10 cellular contexts compared by ENCODE assay signal in the genomic region with DNA sequence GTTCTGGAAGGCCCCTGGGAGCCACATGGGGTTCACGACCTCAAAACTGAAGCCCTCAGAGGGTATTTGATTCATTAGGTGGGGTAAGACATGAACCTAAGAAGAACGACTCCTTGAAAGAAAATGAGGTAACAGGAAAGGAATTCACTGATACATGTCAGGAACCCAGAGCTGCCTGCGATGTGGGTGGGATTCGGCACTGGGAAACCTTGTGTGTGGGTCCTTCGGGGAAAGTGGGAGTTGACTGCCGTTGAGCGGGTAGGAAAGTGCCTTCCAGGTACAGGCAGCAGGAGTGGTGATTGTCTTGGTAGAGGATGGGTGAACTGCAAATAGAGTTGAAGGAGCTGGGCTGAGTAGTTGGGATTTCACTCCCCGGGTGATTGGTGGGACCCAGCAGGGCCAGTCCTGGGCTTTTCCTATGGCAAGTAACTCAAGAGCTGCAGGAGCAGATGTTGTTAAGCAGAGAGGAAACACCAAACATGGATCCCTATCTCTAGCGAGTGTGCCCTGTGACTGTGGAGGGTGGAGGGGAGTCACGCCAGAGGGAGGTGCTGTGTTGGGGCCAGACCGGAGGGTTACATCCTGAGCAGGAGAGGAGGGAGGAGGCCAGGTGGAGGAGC. TPM values are rescaled to one million over a fixed set of nuclear protein-coding genes. Genes with fewer than 3 reads are reported as not detected.
A peak's percentile ranks its signal among the peaks of the same experiment; 100 is the strongest.
DNase-seq lines count a peak whose midpoint lies in the region; ATAC-seq, FAIRE-seq and TF ChIP-seq lines count a peak whose summit lies in the region.
"Had no signal": no experiment of that assay in that cellular context is flagged by ENCODE, and none has a peak within 500 bp of the region (broad histone marks: within the 10 kb centered on the region; RNA-seq: fewer than 3 reads in every experiment).

No MANE protein-coding gene starts in this region.

- TF ChIP-seq EP300 in esophagus muscularis mucosa (IDR thresholded peaks at IDR 0.05): no peak

- DNase-seq in ELR (ENCODE audit: low read depth) (peak; percentile 79), RCC 7860 (ENCODE audit: low spot score) (peak; percentile 72), esophagus muscularis mucosa (ENCODE audit: extremely low spot score) (no peak), NCI-H1694 (lab: John Stamatoyannopoulos, UW) (no peak), COLO668 (lab: John Stamatoyannopoulos, UW; ENCODE audit: unreplicated experiment) (no peak)
- DNase-seq in activated naive CD4-positive, alpha-beta T cell treated with Interleukin-2 at 50 U/mL for 16 hours: no peak
- DNase-seq: activated naive CD4-positive, alpha-beta T cell treated with anti-CD3 and anti-CD28 coated beads, Interleukin-2, amount 10 ng/mL, durations not matched to agents 7 days and 5 days; NCI-H2029 treated with DMSO at 0.1 percent for 48 hours had no signal

- H3K4me1 ChIP-seq in esophagus muscularis mucosa (peaks cover 12 to 14% (median 14%) of the 10 kb centered on the region in 4 donors), skeletal muscle satellite cell (ENCODE audit: control insufficient read depth, insufficient read depth, low read length) (peaks cover 23% of the 10 kb centered on the region)

- peak overlapping the region; percentile 55 for H3K9ac ChIP-seq in skeletal muscle satellite cell (ENCODE audit: low read depth, low read length)

- H3K36me3 ChIP-seq in esophagus muscularis mucosa: no peaks in the 10 kb centered on the region
- H3K36me3 ChIP-seq in skeletal muscle satellite cell (ENCODE audit: insufficient read depth, low read length): no peaks in the 10 kb centered on the region

- H3K4me3 ChIP-seq in esophagus muscularis mucosa (no peak overlapping the region), skeletal muscle satellite cell (ENCODE audit: low read length) (no peak overlapping the region)

- FAIRE-seq in RCC 7860 (lab: Jason Lieb, UNC): no peak

- WGBS in esophagus muscularis mucosa: 72% methylated on average over 11 of the region's 11 CpGs

- H3K9me3 ChIP-seq in esophagus muscularis mucosa (no peaks in the 10 kb centered on the region), skeletal muscle satellite cell (replicated peaks; ENCODE audit: low read length) (no peaks in the 10 kb centered on the region)

- no peak for TF ChIP-seq CTCF in esophagus muscularis mucosa (IDR thresholded peaks at IDR 0.05)

- peak overlapping the region; percentile 79 for H3K4me2 ChIP-seq in skeletal muscle satellite cell (ENCODE audit: low read length)

- H3K27me3 ChIP-seq in esophagus muscularis mucosa: no peaks in the 10 kb centered on the region
- H3K27me3 ChIP-seq in skeletal muscle satellite cell (ENCODE audit: control insufficient read depth, insufficient read depth, low read length): no peaks in the 10 kb centered on the region

- no peak for TF ChIP-seq POLR2A in esophagus muscularis mucosa (IDR thresholded peaks at IDR 0.05; ENCODE audit: low read depth)

- H3K27ac ChIP-seq in esophagus muscularis mucosa (replicated peaks in 1 of 4): peak overlapping the region; percentile 54 to 73 (median 64)

- intact Hi-C loops in esophagus muscularis mucosa (cut with DNase I): no loop called here

- no peak for ATAC-seq in HG03378 (IDR thresholded peaks at IDR 0.05; ENCODE audit: unreplicated experiment)

RNA-seq across cellular contexts. Expression of gene ANKRD33B, which starts 30.8 kb away (rescaled TPM):
- 1 to 10 TPM; 4.6 to 8.2 (median 6.7) TPM for total RNA-seq in esophagus muscularis mucosa
- 0.87 and 1.0 TPM in 2 replicates for total RNA-seq in skeletal muscle satellite cell (2012; rRNA removed)

Comparison
In these comparisons a context has a peak if more than half of its experiments do, and no peak if none do; other contexts are left out.
1. DNase-seq: peak in ELR (single experiment) and RCC 7860 (single experiment); none in esophagus muscularis mucosa (single experiment), NCI-H1694 (single experiment), COLO668 (single experiment) and activated naive CD4-positive, alpha-beta T cell treated with Interleukin-2 at 50 U/mL for 16 hours (single experiment).